ENCODE assay signal across 8 cellular contexts in genomic region chr1:99969260-99969728, GRCh38. TPM values are rescaled to one million over a fixed set of nuclear protein-coding genes. Genes with fewer than 3 reads are reported as not detected.
DNase-seq lines count a peak whose midpoint lies in the region; ATAC-seq lines count a peak whose summit lies in the region.

No MANE protein-coding gene starts in this region.

- no peaks in the 10 kb centered on the region for H3K27me3 Mint-ChIP-seq in activated naive CD8-positive, alpha-beta T cell treated with anti-CD3 and anti-CD28 coated beads, Interleukin-2, amount 10 ng/mL, durations not matched to agents 7 days and 5 days

- H3K4me1 ChIP-seq in BLaER1 (peaks cover 17% of the 10 kb centered on the region), iPS-20b (ENCODE audit: insufficient read depth, low read length) (peaks cover 7% of the 10 kb centered on the region; the same call in 1 of the 2 replicates)

- DNase-seq in activated naive CD8-positive, alpha-beta T cell treated with anti-CD3 and anti-CD28 coated beads, Interleukin-2, amount 10 ng/mL, durations not matched to agents 7 days and 5 days, result no peak
- DNase-seq in substantia nigra (lab: John Stamatoyannopoulos, UW) (peak in 2 of 49 donors; percentile 30 to 47), cortex of kidney (lab: John Stamatoyannopoulos, UW) (no peak), NCI-H2171 treated with DMSO at 0.1 percent for 48 hours (lab: John Stamatoyannopoulos, UW) (no peak)

- H3K36me3 Mint-ChIP-seq in activated naive CD8-positive, alpha-beta T cell treated with anti-CD3 and anti-CD28 coated beads, Interleukin-2, amount 10 ng/mL, durations not matched to agents 7 days and 5 days, result peaks cover 3% of the 10 kb centered on the region

- peak overlapping the region; percentile 86 for H3K4me2 ChIP-seq in BLaER1

- H3K9me3 ChIP-seq in BLaER1 (no peaks in the 10 kb centered on the region), iPS-20b (ENCODE audit: insufficient read depth, low read depth, low read length) (no peaks in the 10 kb centered on the region)

- no peaks in the 10 kb centered on the region for H3K9me3 Mint-ChIP-seq in activated naive CD8-positive, alpha-beta T cell treated with anti-CD3 and anti-CD28 coated beads, Interleukin-2, amount 10 ng/mL, durations not matched to agents 7 days and 5 days

- H3K27ac Mint-ChIP-seq in activated naive CD8-positive, alpha-beta T cell treated with anti-CD3 and anti-CD28 coated beads, Interleukin-2, amount 10 ng/mL, durations not matched to agents 7 days and 5 days, result peak overlapping the region; percentile 82

- H4K20me1 ChIP-seq in BLaER1, result no peaks in the 10 kb centered on the region

- peak; percentile 9 for ATAC-seq in GM19043 (IDR thresholded peaks at IDR 0.05; ENCODE audit: low read depth, unreplicated experiment)
- ATAC-seq in HG03460 (IDR thresholded peaks at IDR 0.05; ENCODE audit: unreplicated experiment), result peak; percentile 7
- peak; percentile 3 for ATAC-seq in activated naive CD8-positive, alpha-beta T cell treated with anti-CD3 and anti-CD28 coated beads, Interleukin-2, amount 10 ng/mL, durations not matched to agents 7 days and 5 days (ENCODE audit: low read depth)

- POLR2A ChIA-PET in activated naive CD8-positive, alpha-beta T cell treated with anti-CD3 and anti-CD28 coated beads, Interleukin-2, amount 10 ng/mL, durations not matched to agents 7 days and 5 days (lab: Charles Lee), result interaction anchor here (0.9 to 2.2 kb wide), 10 partner anchors 66 to 980 kb away, joined by 3 to 20 read pairs (median 5); partner anchors contain the start of genes AGL, CDC14A, DBT and FRRS1

- H3K9ac ChIP-seq in BLaER1 (peak overlapping the region; percentile 81), iPS-20b (ENCODE audit: low read depth, low read length) (peak overlapping the region; percentile 73)

- H3K27me3 ChIP-seq in BLaER1, result no peaks in the 10 kb centered on the region
- no peaks in the 10 kb centered on the region for H3K27me3 ChIP-seq in iPS-20b (ENCODE audit: insufficient read depth, low read length)

- H3K27ac ChIP-seq in BLaER1 (peak overlapping the region; percentile 78), iPS-20b (ENCODE audit: low read length) (no peak overlapping the region), substantia nigra (ENCODE audit: low read depth, low read length, poor library complexity, severe bottlenecking) (peak overlapping the region; percentile 76)

- H3K4me3 ChIP-seq in BLaER1 (peak overlapping the region; percentile 93), iPS-20b (ENCODE audit: low read length) (peak overlapping the region; percentile 88)

- H3K4me3 Mint-ChIP-seq in activated naive CD8-positive, alpha-beta T cell treated with anti-CD3 and anti-CD28 coated beads, Interleukin-2, amount 10 ng/mL, durations not matched to agents 7 days and 5 days, result peak overlapping the region; percentile 100

- H3K36me3 ChIP-seq in BLaER1, result no peaks in the 10 kb centered on the region
- H3K36me3 ChIP-seq in iPS-20b (ENCODE audit: insufficient read depth, low read depth, low read length), result no peaks in the 10 kb centered on the region

- peaks cover 22% of the 10 kb centered on the region for H3K4me1 Mint-ChIP-seq in activated naive CD8-positive, alpha-beta T cell treated with anti-CD3 and anti-CD28 coated beads, Interleukin-2, amount 10 ng/mL, durations not matched to agents 7 days and 5 days

RNA-seq across cellular contexts. Expression of gene SLC35A3, which starts 0.5 kb away (rescaled TPM):
- 10 to 100 TPM; 21.5 to 23.3 TPM for total RNA-seq in activated naive CD8-positive, alpha-beta T cell treated with anti-CD3 and anti-CD28 coated beads, Interleukin-2, amount 10 ng/mL, durations not matched to agents 7 days and 5 days
